ENCODE assay signal across 8 cellular contexts in genomic region chr15:64095431-64095794, GRCh38. TPM values are rescaled to one million over a fixed set of nuclear protein-coding genes. Genes with fewer than 3 reads are reported as not detected.
DNase-seq lines count a peak whose midpoint lies in the region; ATAC-seq, FAIRE-seq and TF ChIP-seq lines count a peak whose summit lies in the region.

No MANE protein-coding gene starts in this region.

- peak overlapping the region; percentile 98 for H3K4me3 ChIP-seq in CD8-positive, alpha-beta memory T cell (ENCODE audit: low read length)
- peak overlapping the region; percentile 92 to 97 for H3K4me3 ChIP-seq in Panc1 (ENCODE audit: low read depth in 2 of 2, low read length in 2 of 2)
- H3K4me3 ChIP-seq in pancreas = peak overlapping the region in 2 of 4 donors; percentile 67 to 91

- BruUV-seq in Panc1 (replicated peaks; lab: Mats Ljungman, UMichigan) = no TSS peak

- TF ChIP-seq CTCF in Panc1 (IDR thresholded peaks at IDR 0.05) (no peak), pancreas (IDR thresholded peaks at IDR 0.05) (no peak)

- H3K27ac Mint-ChIP-seq in CD8-positive, alpha-beta memory T cell = peak overlapping the region; percentile 90 to 100 (median 97)

- H3K4me1 ChIP-seq in CD8-positive, alpha-beta memory T cell (ENCODE audit: insufficient read depth, low read length) = peaks cover 53% of the 10 kb centered on the region
- H3K4me1 ChIP-seq in Panc1 (ENCODE audit: control insufficient read depth, insufficient read depth, low read length) = peaks cover 34% of the 10 kb centered on the region
- H3K4me1 ChIP-seq in pancreas = peaks cover 0 to 46% (median 35%) of the 10 kb centered on the region in 3 donors

- no peaks in the 10 kb centered on the region for H3K27me3 ChIP-seq in CD8-positive, alpha-beta memory T cell (ENCODE audit: insufficient read depth, low read length, poor library complexity, severe bottlenecking)
- H3K27me3 ChIP-seq in Panc1 (ENCODE audit: control insufficient read depth, insufficient read depth, low read length) (no peaks in the 10 kb centered on the region), pancreas (no peaks in the 10 kb centered on the region)

- in situ Hi-C loops in Panc1 (cut with HindIII; ENCODE audit: low pct_unique_long_range_greater_than_20kb, low sequenced_read_pairs) = no loop called here

- CTCF ChIA-PET in CD8-positive, alpha-beta memory T cell (lab: Charles Lee) = interaction anchor here (0.9 kb wide), 1 partner anchor 57 kb away, joined by 3 read pairs; no protein-coding TSS in a partner anchor
- CTCF ChIA-PET in Panc1 (lab: Charles Lee) = interaction anchor here (1.0 kb wide), 1 partner anchor 54 kb away, joined by 5 read pairs; no protein-coding TSS in a partner anchor

- H3K27me3 Mint-ChIP-seq in CD8-positive, alpha-beta memory T cell = no peaks in the 10 kb centered on the region

- no peaks in the 10 kb centered on the region for H3K36me3 ChIP-seq in CD8-positive, alpha-beta memory T cell (ENCODE audit: insufficient read depth, low read length)
- H3K36me3 ChIP-seq in Panc1 (ENCODE audit: control insufficient read depth, insufficient read depth, low read length) (peaks cover 3% of the 10 kb centered on the region; the same call in 1 of the 2 replicates), pancreas (no peaks in the 10 kb centered on the region)

- DNase-seq in CD8-positive, alpha-beta memory T cell = no peak
- DNase-seq in Panc1 (ENCODE audit: low read depth, low spot score) = no peak
- no peak for DNase-seq in epithelial cell of prostate (ENCODE audit: low read depth, low spot score)
- no peak for DNase-seq in pancreas
- no peak for DNase-seq in activated gamma-delta T cell (lab: John Stamatoyannopoulos, UW)
- no peak for DNase-seq in frontal cortex (ENCODE audit: low spot score in 2 of 2)

- no peak for ATAC-seq in Panc1
- no peak for ATAC-seq in pancreas
- ATAC-seq in HG03045 (IDR thresholded peaks at IDR 0.05; ENCODE audit: unreplicated experiment) = no peak
- ATAC-seq in GM19467 (IDR thresholded peaks at IDR 0.05; ENCODE audit: unreplicated experiment) = no peak

- H3K4me1 Mint-ChIP-seq in CD8-positive, alpha-beta memory T cell = peaks cover 74 to 88% (median 79%) of the 10 kb centered on the region in 3 donors

- peaks cover 0 to 26% (median 0%) of the 10 kb centered on the region in 3 donors for H3K36me3 Mint-ChIP-seq in CD8-positive, alpha-beta memory T cell

- peak overlapping the region; percentile 79 for H3K27ac ChIP-seq in CD8-positive, alpha-beta memory T cell (ENCODE audit: low read depth, low read length)
- peak overlapping the region; percentile 99 for H3K27ac ChIP-seq in Panc1 (ENCODE audit: low read length)
- peak overlapping the region; percentile 71 for H3K27ac ChIP-seq in epithelial cell of prostate
- peak overlapping the region; percentile 6 to 85 (median 56) for H3K27ac ChIP-seq in pancreas

- POLR2A ChIA-PET in CD8-positive, alpha-beta memory T cell (lab: Charles Lee) = interaction anchor here (0.6 to 2.0 kb wide), 3 partner anchors 58 to 575 kb away, joined by 5 to 12 read pairs (median 9); partner anchors contain the start of gene PPIB
- POLR2A ChIA-PET in Panc1 (lab: Charles Lee) = no interaction called here

- intact Hi-C loops in Panc1 (cut with micrococcal nuclease; ENCODE audit: unreplicated experiment) (no loop called here), pancreas (cut with DNase I) (no loop called here)

- WGBS in pancreas, 2 donors = 28 to 30% methylated on average over 4 of the region's 4 CpGs

- H3K9me3 Mint-ChIP-seq in CD8-positive, alpha-beta memory T cell = no peaks in the 10 kb centered on the region

- peak overlapping the region; percentile 93 to 99 (median 97) for H3K4me3 Mint-ChIP-seq in CD8-positive, alpha-beta memory T cell

- FAIRE-seq in pancreas (lab: Jason Lieb, UNC) (no peak), frontal cortex (lab: Jason Lieb, UNC) (no peak)

- H3K9me3 ChIP-seq in CD8-positive, alpha-beta memory T cell (ENCODE audit: low read length) = no peaks in the 10 kb centered on the region
- no peaks in the 10 kb centered on the region for H3K9me3 ChIP-seq in Panc1 (ENCODE audit: control insufficient read depth, insufficient read depth, low read depth, low read length)
- H3K9me3 ChIP-seq in pancreas = no peaks in the 10 kb centered on the region

RNA-seq across cellular contexts. Expression of gene SNX1, which starts 0.4 kb away (rescaled TPM):
- total RNA-seq in CD8-positive, alpha-beta memory T cell = 10 to 100 TPM; 90.1 to 93.6 TPM
- 63.4 TPM for polyA plus RNA-seq in CD8-positive, alpha-beta memory T cell
- 96.2 TPM for total RNA-seq in Panc1 (2021; ENCODE audit: unreplicated experiment)
- polyA plus RNA-seq in Panc1 (2012; ENCODE audit: insufficient read length) = 73.0 TPM
- 10 to 100 TPM; 41.3 to 82.4 (median 49.5) TPM for total RNA-seq in pancreas
- 10 to 100 TPM; 32.9 to 36.6 TPM for polyA plus RNA-seq in pancreas
- total RNA-seq in frontal cortex = 26.5 TPM

RNA-seq across cellular contexts. Expression of gene CIAO2A, which starts 1.8 kb away (rescaled TPM):
- total RNA-seq in CD8-positive, alpha-beta memory T cell = 10 to 100 TPM; 68.0 to 68.7 TPM
- 78.1 TPM for polyA plus RNA-seq in CD8-positive, alpha-beta memory T cell
- total RNA-seq in Panc1 (2021; ENCODE audit: unreplicated experiment) (89.8 TPM), pancreas (10 to 100 TPM; 16.0 to 44.1 (median 26.3) TPM), frontal cortex (44.8 TPM)
- 84.6 TPM for polyA plus RNA-seq in Panc1 (2012; ENCODE audit: insufficient read length)
- 10 to 100 TPM; 42.0 to 61.2 TPM for polyA plus RNA-seq in pancreas

RNA-seq across cellular contexts. Expression of gene DAPK2, which starts 49.1 kb away (rescaled TPM):
- 1 to 10 TPM; 4.4 to 5.5 TPM for total RNA-seq in CD8-positive, alpha-beta memory T cell
- 2.2 TPM for polyA plus RNA-seq in CD8-positive, alpha-beta memory T cell
- total RNA-seq in Panc1 (2021; ENCODE audit: unreplicated experiment) (10.2 TPM), pancreas (1 to 10 TPM; 2.1 to 8.0 (median 5.0) TPM), frontal cortex (0.82 TPM)
- polyA plus RNA-seq in Panc1 (2012; ENCODE audit: insufficient read length) = 10.3 TPM
- 1 to 10 TPM; 4.9 to 6.0 TPM for polyA plus RNA-seq in pancreas

RNA-seq across cellular contexts. Expression of gene SNX22, which starts 56.1 kb away (rescaled TPM):
- total RNA-seq in CD8-positive, alpha-beta memory T cell = under 1 TPM; 0.40 to 0.61 TPM
- 0.90 TPM for polyA plus RNA-seq in CD8-positive, alpha-beta memory T cell
- 2.3 TPM for total RNA-seq in Panc1 (2021; ENCODE audit: unreplicated experiment)
- polyA plus RNA-seq in Panc1 (2012; ENCODE audit: insufficient read length) = 2.8 TPM
- 1 to 10 TPM in 3 of 6 donors, under 1 TPM in 3; 0.51 to 3.5 (median 1.0) TPM for total RNA-seq in pancreas
- polyA plus RNA-seq in pancreas = 1 to 10 TPM; 1.4 to 4.0 TPM
- 7.7 TPM for total RNA-seq in frontal cortex
